Comparison of ENCODE assay signal across 17 cellular contexts in the genomic region with DNA sequence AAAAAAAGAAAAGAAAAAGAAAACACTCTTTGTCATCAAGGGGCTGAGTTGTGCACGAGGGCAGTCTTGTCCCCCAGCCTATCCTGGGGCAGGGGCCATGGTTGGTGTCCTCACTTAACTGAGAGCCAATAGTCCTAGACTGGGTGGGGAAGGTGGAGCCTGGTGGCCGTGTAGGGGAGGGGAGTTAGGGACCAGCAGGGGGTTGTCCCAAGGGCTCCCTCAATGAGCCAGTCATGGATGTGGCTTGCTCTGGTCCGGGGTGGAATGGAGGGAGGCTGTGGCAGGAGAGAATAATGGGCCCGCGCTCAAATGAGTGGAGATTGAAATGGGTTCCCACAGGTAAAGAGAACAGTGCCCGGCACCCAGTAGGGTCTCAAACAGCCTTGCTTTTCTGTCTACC. TPM values are rescaled to one million over a fixed set of nuclear protein-coding genes. Genes with fewer than 3 reads are reported as not detected.
DNase-seq lines count a peak whose midpoint lies in the region; ATAC-seq, FAIRE-seq and TF ChIP-seq lines count a peak whose summit lies in the region.
"Had no signal": no experiment of that assay in that cellular context is flagged by ENCODE, and none has a peak within 500 bp of the region (broad histone marks: within the 10 kb centered on the region; RNA-seq: fewer than 3 reads in every experiment).

No MANE protein-coding gene starts in this region.

- no peak overlapping the region for H2AFZ ChIP-seq in osteoblast (ENCODE audit: low read length)

- TF ChIP-seq POLR2A in vagina (IDR thresholded peaks at IDR 0.05), result no peak

- H3K27ac ChIP-seq in kidney (ENCODE audit: low read depth in 2 of 2, low read length in 2 of 2) (no peak overlapping the region), osteoblast (ENCODE audit: low read depth, low read length) (no peak overlapping the region), vagina (no peak overlapping the region)
- H3K27ac ChIP-seq: 22Rv1, A549 had no signal

- no peak overlapping the region for H3K4me2 ChIP-seq in osteoblast (ENCODE audit: insufficient read depth, low read length)
- H3K4me2 ChIP-seq: A549 had no signal

- intact Hi-C loops in Right ventricle myocardium inferior (cut with DNase I), result no loop called here
- intact Hi-C loops in left ventricle myocardium superior (cut with micrococcal nuclease), result no loop called here
- intact Hi-C loops in kidney (cut with DNase I), result no loop called here
- intact Hi-C loops in vagina (cut with DNase I), result no loop called here

- H3K27me3 ChIP-seq in osteoblast (ENCODE audit: insufficient read depth, low read length) (peaks cover 3% of the 10 kb centered on the region), vagina (no peaks in the 10 kb centered on the region)

- FAIRE-seq in kidney (lab: Jason Lieb, UNC), result no peak
- FAIRE-seq: A549, GM12878, H1 had no signal

- H3K4me3 ChIP-seq in kidney (ENCODE audit: low read length in 2 of 2), result no peak overlapping the region
- H3K4me3 ChIP-seq in osteoblast (ENCODE audit: insufficient read depth, low read length), result no peak overlapping the region
- H3K4me3 ChIP-seq in vagina, result no peak overlapping the region
- H3K4me3 ChIP-seq: A549, GM12878, HAP-1 had no signal

- H3K36me3 ChIP-seq in kidney (ENCODE audit: control insufficient read depth in 1 of 2, insufficient read depth in 2 of 2, low read length in 2 of 2) (no peaks in the 10 kb centered on the region), osteoblast (ENCODE audit: insufficient read depth, low read length) (no peaks in the 10 kb centered on the region), vagina (no peaks in the 10 kb centered on the region)
- H3K36me3 ChIP-seq: HAP-1 had no signal

- H3K79me2 ChIP-seq in osteoblast (ENCODE audit: insufficient read depth, low read length), result no peaks in the 10 kb centered on the region

- TF ChIP-seq CTCF in kidney (IDR thresholded peaks at IDR 0.05; ENCODE audit: borderline replicate concordance, extremely low read depth, insufficient read depth), result no peak
- no peak for TF ChIP-seq CTCF in osteoblast (IDR thresholded peaks at IDR 0.05; ENCODE audit: extremely low read depth, low read depth, low read length)
- no peak for TF ChIP-seq CTCF in vagina (IDR thresholded peaks at IDR 0.05)

- H3K9me3 ChIP-seq in kidney (ENCODE audit: control insufficient read depth in 1 of 2, low read length in 2 of 2), result peaks cover 0 to 3% of the 10 kb centered on the region in 2 donors
- no peaks in the 10 kb centered on the region for H3K9me3 ChIP-seq in osteoblast (ENCODE audit: low read depth, low read length)
- no peaks in the 10 kb centered on the region for H3K9me3 ChIP-seq in vagina
- H3K9me3 ChIP-seq: A549, HAP-1 had no signal

- H3K4me1 ChIP-seq in kidney (ENCODE audit: control insufficient read depth in 1 of 2, insufficient read depth in 1 of 2, low read depth in 1 of 2, low read length in 2 of 2) (no peaks in the 10 kb centered on the region), osteoblast (ENCODE audit: insufficient read depth, low read length) (no peaks in the 10 kb centered on the region), vagina (no peaks in the 10 kb centered on the region)
- H3K4me1 ChIP-seq: A549, HAP-1 had no signal

- H3K9ac ChIP-seq in kidney (ENCODE audit: low read length in 2 of 2), result no peak overlapping the region

- H4K20me1 ChIP-seq in osteoblast (ENCODE audit: insufficient read depth, low read length), result no peaks in the 10 kb centered on the region

- ATAC-seq in Right ventricle myocardium inferior, result no peak
- ATAC-seq in left ventricle myocardium superior, result no peak
- ATAC-seq in GM21528 (IDR thresholded peaks at IDR 0.05; ENCODE audit: low FRiP score, unreplicated experiment), result no peak
- ATAC-seq: CD8-positive, alpha-beta T cell; GM12878 had no signal

- DNase-seq in Right ventricle myocardium inferior (ENCODE audit: missing footprints), result peak; percentile 20
- DNase-seq in left ventricle myocardium superior, result no peak
- peak; percentile 55 for DNase-seq in kidney
- DNase-seq in osteoblast (ENCODE audit: insufficient read length, low spot score, missing footprints), result peak; percentile 65
- no peak for DNase-seq in islet precursor cell
- DNase-seq in vagina (ENCODE audit: extremely low spot score in 2 of 2), result no peak
- DNase-seq: AML-193; Calu3; CD8-positive, alpha-beta T cell; DMS79 treated with DMSO at 0.1 percent for 48 hours; KG1 had no signal

RNA-seq across cellular contexts. Expression of a gene that starts 46.2 kb away (rescaled TPM):
- not detected for total RNA-seq in Right ventricle myocardium inferior
- total RNA-seq in left ventricle myocardium superior, result not detected
- 0.63 TPM for total RNA-seq in kidney
- not detected for polyA plus RNA-seq in kidney (ENCODE audit: insufficient read depth, low read depth, low replicate concordance)
- under 0.01 TPM in 2 replicates for total RNA-seq in osteoblast
- 1.2 TPM for total RNA-seq in vagina

Comparison
In these comparisons a context has a peak if more than half of its experiments do, and no peak if none do; other contexts are left out.
1. DNase-seq: peak in Right ventricle myocardium inferior (single experiment), kidney (single experiment) and osteoblast (single experiment); none in left ventricle myocardium superior (single experiment), islet precursor cell (single experiment) and vagina (0 of 2).